9 cellular contexts compared by ENCODE assay signal in the genomic region with DNA sequence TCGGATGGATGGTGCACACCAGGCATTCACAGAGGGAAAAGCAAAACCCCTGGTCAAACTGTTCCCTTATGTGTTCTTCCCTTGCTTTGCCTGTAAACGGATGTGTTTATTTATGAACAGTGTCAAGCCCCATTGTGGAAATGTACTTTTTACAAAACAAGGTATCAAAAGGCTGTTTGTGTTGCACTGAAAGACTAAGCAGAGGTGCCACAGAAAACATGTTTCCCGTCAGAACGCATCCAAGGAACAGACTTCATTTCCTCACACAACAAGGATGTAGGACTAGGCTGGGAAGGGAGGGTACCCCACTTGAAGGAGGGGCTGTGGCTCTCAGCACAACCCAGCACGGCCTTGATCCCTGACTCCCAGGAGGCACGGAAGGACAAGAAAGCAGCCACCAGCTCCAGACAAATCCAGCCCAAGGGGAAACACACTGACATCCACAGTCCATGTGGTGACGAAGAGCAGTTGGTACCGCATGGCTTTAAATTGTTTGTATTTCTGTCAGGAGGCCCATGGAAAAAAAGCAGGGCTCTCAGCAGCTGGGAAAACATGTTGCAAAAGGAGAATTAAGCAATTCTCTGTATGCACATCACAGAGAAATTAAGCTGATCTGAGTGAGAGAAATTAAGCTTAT.
DNase-seq lines count a peak whose midpoint lies in the region; ATAC-seq and TF ChIP-seq lines count a peak whose summit lies in the region.
"Had no signal": no experiment of that assay in that cellular context is flagged by ENCODE, and none has a peak within 500 bp of the region (broad histone marks: within the 10 kb centered on the region; RNA-seq: fewer than 3 reads in every experiment).

No MANE protein-coding gene starts in this region.

- no peaks in the 10 kb centered on the region for H3K9me3 ChIP-seq in psoas muscle

- intact Hi-C loops in psoas muscle (cut with DNase I) = no loop called here

- no peaks in the 10 kb centered on the region for H3K27me3 ChIP-seq in psoas muscle (ENCODE audit: insufficient read depth in 3 of 3, low read length in 2 of 3)

- 48 to 59% (median 54%) methylated on average over 8 of the region's 8 CpGs for WGBS in psoas muscle, 3 donors

- H3K27ac ChIP-seq in psoas muscle = peak overlapping the region; percentile 77

- no peak overlapping the region for H3K4me3 ChIP-seq in fibroblast of the aortic adventitia (ENCODE audit: low read depth, low read length)
- H3K4me3 ChIP-seq in psoas muscle = no peak overlapping the region

- in situ Hi-C loops in GM13976 (cut with MboI; ENCODE audit: low sequenced_read_pairs, unreplicated experiment) = no loop called here

- H3K4me1 ChIP-seq in psoas muscle = peaks cover 66% of the 10 kb centered on the region

- TF ChIP-seq CTCF in fibroblast of the aortic adventitia (IDR thresholded peaks at IDR 0.05; ENCODE audit: insufficient read depth, low read length) (no peak), psoas muscle (IDR thresholded peaks at IDR 0.05) (no peak), GM13976 (IDR thresholded peaks at IDR 0.05; ENCODE audit: borderline replicate concordance, control extremely low read depth, extremely low read depth, insufficient read depth, missing control alignments) (no peak)

- H3K36me3 ChIP-seq in psoas muscle (ENCODE audit: insufficient read depth in 1 of 2, low read depth in 1 of 2) = no peaks in the 10 kb centered on the region

- peak; percentile 0; the same call in 2 of the 3 replicates for ATAC-seq in SK-N-SH treated with all-trans-retinoic acid at 6 μM for 48 hours
- ATAC-seq in psoas muscle = no peak

- DNase-seq in EH (ENCODE audit: low read depth) (peak; percentile 84), fibroblast of the aortic adventitia (ENCODE audit: low read depth) (peak; percentile 64), psoas muscle (peak in 1 of 2 donors; percentile 64), ecto neural progenitor cell (ENCODE audit: low spot score) (no peak), NCI-H1436 treated with DMSO at 0.1 percent for 48 hours (lab: John Stamatoyannopoulos, UW) (no peak), NCI-H1105 treated with DMSO at 0.1 percent for 48 hours (lab: John Stamatoyannopoulos, UW) (no peak), GM13976 (ENCODE audit: low spot score) (no peak)
- DNase-seq: NCI-H345 had no signal

TF ChIP-seq in SK-N-SH treated with all-trans-retinoic acid at 6 μM for 48 hours, 23 proteins besides CTCF, POLR2A, EP300 and RAD21:
- TF ChIP-seq, protein P1, sequence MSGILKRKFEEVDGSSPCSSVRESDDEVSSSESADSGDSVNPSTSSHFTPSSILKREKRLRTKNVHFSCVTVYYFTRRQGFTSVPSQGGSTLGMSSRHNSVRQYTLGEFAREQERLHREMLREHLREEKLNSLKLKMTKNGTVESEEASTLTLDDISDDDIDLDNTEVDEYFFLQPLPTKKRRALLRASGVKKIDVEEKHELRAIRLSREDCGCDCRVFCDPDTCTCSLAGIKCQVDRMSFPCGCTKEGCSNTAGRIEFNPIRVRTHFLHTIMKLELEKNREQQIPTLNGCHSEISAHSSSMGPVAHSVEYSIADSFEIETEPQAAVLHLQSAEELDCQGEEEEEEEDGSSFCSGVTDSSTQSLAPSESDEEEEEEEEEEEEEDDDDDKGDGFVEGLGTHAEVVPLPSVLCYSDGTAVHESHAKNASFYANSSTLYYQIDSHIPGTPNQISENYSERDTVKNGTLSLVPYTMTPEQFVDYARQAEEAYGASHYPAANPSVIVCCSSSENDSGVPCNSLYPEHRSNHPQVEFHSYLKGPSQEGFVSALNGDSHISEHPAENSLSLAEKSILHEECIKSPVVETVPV (CRISPR knock-in tag; IDR thresholded peaks at IDR 0.05) = no peak
- TF ChIP-seq TCF4 (CRISPR knock-in tag; IDR thresholded peaks at IDR 0.05; ENCODE audit: borderline replicate concordance) = peak; percentile 73; the same call in 1 of the 2 replicates

Comparison
In these comparisons a context has a peak if more than half of its experiments do, and no peak if none do; other contexts are left out.
1. DNase-seq: peak in EH (single experiment) and fibroblast of the aortic adventitia (single experiment); none in ecto neural progenitor cell (single experiment), NCI-H1436 treated with DMSO at 0.1 percent for 48 hours (single experiment), NCI-H1105 treated with DMSO at 0.1 percent for 48 hours (single experiment) and GM13976 (single experiment).